ENCODE assay signal across 15 cellular contexts in the genomic region with DNA sequence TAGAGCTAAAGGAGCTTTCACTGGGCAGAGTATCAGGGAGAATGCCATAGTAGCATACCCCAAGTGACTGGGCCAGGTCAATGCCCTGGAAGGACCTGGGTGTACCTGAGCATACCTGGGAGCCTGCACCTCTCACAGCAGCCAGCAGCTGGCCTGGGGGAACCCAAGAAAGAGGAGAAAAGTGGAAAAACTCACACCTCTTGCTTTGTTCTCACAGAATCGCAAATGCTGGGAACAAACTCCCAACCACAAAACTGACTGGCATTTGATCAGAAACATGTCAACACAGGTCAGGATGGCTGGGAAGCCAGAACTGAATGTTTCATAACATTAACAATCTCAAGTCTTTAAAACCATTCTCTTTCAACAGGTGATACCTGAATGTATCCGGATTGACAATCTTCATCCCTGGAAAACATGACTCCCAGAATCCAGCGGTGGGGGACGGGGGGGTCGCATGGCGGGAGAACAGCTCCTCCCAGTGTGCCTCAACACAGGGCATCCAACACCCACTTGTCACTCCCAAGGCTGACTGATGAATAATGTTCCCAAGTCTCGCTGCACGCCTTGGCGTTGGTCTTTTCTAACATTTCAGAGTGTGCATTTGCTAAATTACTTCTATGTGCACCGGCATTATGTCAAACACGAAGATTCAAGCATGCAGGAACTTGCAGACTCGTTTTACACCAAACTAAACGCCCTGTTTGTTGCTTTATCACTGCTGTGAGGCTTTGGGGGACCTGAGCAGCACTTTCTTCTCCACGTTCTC. TPM values are rescaled to one million over a fixed set of nuclear protein-coding genes. Genes with fewer than 3 reads are reported as not detected.
DNase-seq lines count a peak whose midpoint lies in the region; ATAC-seq and TF ChIP-seq lines count a peak whose summit lies in the region.
"Had no signal": no experiment of that assay in that cellular context is flagged by ENCODE, and none has a peak within 500 bp of the region (broad histone marks: within the 10 kb centered on the region; RNA-seq: fewer than 3 reads in every experiment).

No MANE protein-coding gene starts in this region.

- H3K79me2 ChIP-seq in DND-41 (ENCODE audit: insufficient read depth, low read length) (peaks cover 100% of the 10 kb centered on the region), OCI-LY7 (ENCODE audit: insufficient read depth, low read depth, low read length) (peaks cover 77% of the 10 kb centered on the region), MM.1S (ENCODE audit: low read length) (peaks cover 92% of the 10 kb centered on the region)

- BruUV-seq in OCI-LY7 (replicated peaks; lab: Mats Ljungman, UMichigan): no TSS peak

- no peak for ATAC-seq in DND-41 (ENCODE audit: insufficient read depth, low read depth)
- ATAC-seq in esophagus mucosa: peak; percentile 68
- ATAC-seq in GM21447 (IDR thresholded peaks at IDR 0.05; ENCODE audit: unreplicated experiment): no peak

- TF ChIP-seq CTCF in DND-41 (IDR thresholded peaks at IDR 0.05; ENCODE audit: borderline replicate concordance, extremely low read depth, low read length, poor library complexity, severe bottlenecking) (no peak), OCI-LY7 (conservative IDR thresholded peaks at IDR 0.05; ENCODE audit: low read length) (no peak), MM.1S (IDR thresholded peaks at IDR 0.05; ENCODE audit: low read length) (no peak)

- no peaks in the 10 kb centered on the region for H3F3A ChIP-seq in MM.1S (ENCODE audit: insufficient read depth, low read length)

- H3K9me2 ChIP-seq in OCI-LY7 (ENCODE audit: insufficient read depth, low read length): no peaks in the 10 kb centered on the region
- no peaks in the 10 kb centered on the region for H3K9me2 ChIP-seq in MM.1S (replicated peaks; ENCODE audit: insufficient read depth, low read length)

- POLR2A ChIA-PET in OCI-LY7 (lab: Charles Lee): interaction anchor here (0.7 to 2.0 kb wide), 6 partner anchors 11 to 95 kb away, joined by 3 to 6 read pairs (median 4); no protein-coding TSS in a partner anchor

- H3K4me3 ChIP-seq in DND-41 (ENCODE audit: low read depth in 1 of 2, low read length in 2 of 2): no peak overlapping the region
- H3K4me3 ChIP-seq in OCI-LY7 (ENCODE audit: low read depth, low read length, poor library complexity, severe bottlenecking): peak overlapping the region; percentile 55
- H3K4me3 ChIP-seq in MM.1S (ENCODE audit: low read length): no peak overlapping the region
- H3K4me3 ChIP-seq: GM23248, ovary, uterus had no signal

- H2AFZ ChIP-seq in DND-41 (ENCODE audit: low read depth, low read length) (no peak overlapping the region), OCI-LY7 (ENCODE audit: low read length) (no peak overlapping the region), MM.1S (ENCODE audit: low read length) (no peak overlapping the region)
- H2AFZ ChIP-seq: GM23248 had no signal

- peaks cover 48% of the 10 kb centered on the region for H3K4me1 ChIP-seq in DND-41 (ENCODE audit: insufficient read depth, low read length)
- H3K4me1 ChIP-seq in OCI-LY7 (ENCODE audit: insufficient read depth, low read length, poor library complexity, severe bottlenecking): peaks cover 59% of the 10 kb centered on the region
- no peaks in the 10 kb centered on the region for H3K4me1 ChIP-seq in MM.1S (ENCODE audit: low read length)

- CTCF ChIA-PET in OCI-LY7 (lab: Charles Lee; ENCODE audit: unreplicated experiment): no interaction called here

- DNase-seq in DND-41 (no peak), OCI-LY7 (ENCODE audit: low spot score) (no peak), renal cortical epithelial cell (ENCODE audit: low read depth) (peak; percentile 50), MM.1S (no peak), globus pallidus (ENCODE audit: low spot score) (no peak), NCI-H1417 treated with DMSO at 0.1 percent for 48 hours (lab: John Stamatoyannopoulos, UW) (no peak)
- DNase-seq: activated naive CD4-positive, alpha-beta T cell; GM23248; mesenchymal stem cell; NCI-H1694 treated with DMSO at 0.1 percent for 48 hours; ovary; uterus had no signal

- H3K4me2 ChIP-seq in DND-41 (ENCODE audit: insufficient read depth, low read length) (peak overlapping the region; percentile 35; the same call in 1 of the 2 replicates), OCI-LY7 (ENCODE audit: low read length) (peak overlapping the region; percentile 71), MM.1S (ENCODE audit: low read depth, low read length) (no peak overlapping the region)
- H3K4me2 ChIP-seq: KMS-11 had no signal

- H4K20me1 ChIP-seq in DND-41 (ENCODE audit: insufficient read depth, low read length) (peaks cover 47% of the 10 kb centered on the region), OCI-LY7 (ENCODE audit: insufficient read depth, low read length) (no peaks in the 10 kb centered on the region), MM.1S (ENCODE audit: insufficient read depth, low read length) (no peaks in the 10 kb centered on the region)

- H3K27me3 ChIP-seq in DND-41 (ENCODE audit: insufficient read depth, low read length, poor library complexity): no peaks in the 10 kb centered on the region
- H3K27me3 ChIP-seq in MM.1S (replicated peaks; ENCODE audit: insufficient read depth, low read length): no peaks in the 10 kb centered on the region
- H3K27me3 ChIP-seq: ovary, uterus had no signal

- H3K36me3 ChIP-seq in DND-41 (ENCODE audit: insufficient read depth, low read length): peaks cover 89% of the 10 kb centered on the region
- peaks cover 77% of the 10 kb centered on the region for H3K36me3 ChIP-seq in OCI-LY7 (ENCODE audit: insufficient read depth, low read length)
- no peaks in the 10 kb centered on the region for H3K36me3 ChIP-seq in MM.1S (replicated peaks; ENCODE audit: insufficient read depth, low read length)
- H3K36me3 ChIP-seq: ovary, uterus had no signal

- H3K9ac ChIP-seq in DND-41 (ENCODE audit: low read depth, low read length): no peak overlapping the region
- no peak overlapping the region for H3K9ac ChIP-seq in MM.1S (ENCODE audit: low read length)
- H3K9ac ChIP-seq: GM23248, KMS-11 had no signal

- H3K9me3 ChIP-seq in DND-41 (ENCODE audit: insufficient read depth, low read length, severe bottlenecking): no peaks in the 10 kb centered on the region
- no peaks in the 10 kb centered on the region for H3K9me3 ChIP-seq in OCI-LY7 (ENCODE audit: low read length)
- H3K9me3 ChIP-seq in MM.1S (replicated peaks; ENCODE audit: insufficient read depth, low read length): no peaks in the 10 kb centered on the region
- H3K9me3 ChIP-seq: ovary, uterus had no signal

- H3K27ac ChIP-seq in DND-41 (ENCODE audit: low read length): peak overlapping the region; percentile 39; the same call in 1 of the 2 replicates
- H3K27ac ChIP-seq in OCI-LY7 (ENCODE audit: low read depth, low read length, poor library complexity, severe bottlenecking): peak overlapping the region; percentile 31
- H3K27ac ChIP-seq in MM.1S (ENCODE audit: low read length): no peak overlapping the region
- H3K27ac ChIP-seq: GM23248, KMS-11, ovary, uterus had no signal

- intact Hi-C loops in OCI-LY7 (cut with micrococcal nuclease; ENCODE audit: unreplicated experiment): no loop called here

RNA-seq across cellular contexts. Expression of a gene that starts 7.9 kb away (rescaled TPM):
- 54.8 and 77.7 TPM in 2 replicates for total RNA-seq in OCI-LY7 (2014; rRNA removed; shearing (Covaris generic))
- total RNA-seq in OCI-LY7 (2022) (102 and 108 TPM in 2 replicates), esophagus mucosa (40.5 TPM), renal cortical epithelial cell (4.7 and 13.8 TPM in 2 replicates)
